Comparison of ENCODE assay signal across 10 cellular contexts in the genomic region with DNA sequence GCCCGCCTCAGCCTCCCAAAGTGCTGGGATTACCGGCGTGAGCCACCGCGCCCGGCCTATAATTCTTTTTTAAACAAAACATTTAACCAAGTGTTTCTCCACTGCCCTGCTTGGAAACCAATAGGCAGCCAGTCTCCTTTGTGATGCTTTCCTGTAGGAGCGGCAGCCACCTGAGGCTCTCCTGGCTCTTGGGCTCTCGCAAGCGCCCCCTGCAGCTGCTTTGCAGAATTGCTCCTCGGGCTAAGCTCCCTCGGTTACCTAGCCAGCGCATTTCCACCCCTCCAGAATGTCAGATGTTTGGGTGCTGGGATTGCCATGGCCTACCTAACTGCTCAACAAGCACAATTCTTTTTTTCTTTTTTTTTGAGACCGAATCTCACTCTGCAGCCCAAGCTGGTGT. TPM values are rescaled to one million over a fixed set of nuclear protein-coding genes. Genes with fewer than 3 reads are reported as not detected.
DNase-seq lines count a peak whose midpoint lies in the region; ATAC-seq, FAIRE-seq and TF ChIP-seq lines count a peak whose summit lies in the region.
"Had no signal": no experiment of that assay in that cellular context is flagged by ENCODE, and none has a peak within 500 bp of the region (broad histone marks: within the 10 kb centered on the region; RNA-seq: fewer than 3 reads in every experiment).

No MANE protein-coding gene starts in this region.

- DNase-seq in stimulated activated CD4-positive, alpha-beta T cell treated with anti-CD3 and anti-CD28 coated beads, Interleukin-1b, Interleukin-23, amount 100 ng/mL, for 48 hours = peak; percentile 58
- no peak for DNase-seq in stimulated activated CD4-positive, alpha-beta T cell treated with anti-CD3 and anti-CD28 coated beads, Interleukin-12 subunit alpha, Interleukin-12 subunit beta, amount 100 ng/mL, for 4 hours
- DNase-seq in T-helper 9 cell (peak; percentile 38), fibroblast of mammary gland (ENCODE audit: low read depth) (no peak), GM12892 (ENCODE audit: insufficient read length) (no peak), SHP77 (lab: John Stamatoyannopoulos, UW) (no peak)
- DNase-seq: naive B cell, NCI-H146 had no signal

- no peak overlapping the region for H3K4me3 ChIP-seq in fibroblast of mammary gland (ENCODE audit: control insufficient read depth, low read depth, low read length)

- no peak for FAIRE-seq in GM12892 (lab: Jason Lieb, UNC)

- ATAC-seq in GM19467 (IDR thresholded peaks at IDR 0.05; ENCODE audit: unreplicated experiment) (no peak), HG03432 (IDR thresholded peaks at IDR 0.05; ENCODE audit: unreplicated experiment) (no peak)

- no peak for TF ChIP-seq POLR2A in GM12892 (IDR thresholded peaks at IDR 0.05; ENCODE audit: low read depth, low read length)

- peak; percentile 37 for TF ChIP-seq CTCF in fibroblast of mammary gland (conservative IDR thresholded peaks at IDR 0.05; ENCODE audit: control insufficient read depth, insufficient read depth, low read depth, low read length)

RNA-seq across cellular contexts. Expression of a gene that starts 7.7 kb away (rescaled TPM):
- polyA plus RNA-seq in GM12892 (2012; ENCODE audit: missing spikeins) = not detected

RNA-seq across cellular contexts. Expression of a gene that starts 8.3 kb away (rescaled TPM):
- 46.8 TPM for polyA plus RNA-seq in GM12892 (2012; ENCODE audit: missing spikeins)

RNA-seq across cellular contexts. Expression of a gene that starts 14.6 kb away (rescaled TPM):
- polyA plus RNA-seq in GM12892 (2012; ENCODE audit: missing spikeins) = 8.6 TPM

Comparison
In these comparisons a context has a peak if more than half of its experiments do, and no peak if none do; other contexts are left out.
1. DNase-seq: peak in stimulated activated CD4-positive, alpha-beta T cell treated with anti-CD3 and anti-CD28 coated beads, Interleukin-1b, Interleukin-23, amount 100 ng/mL, for 48 hours (single experiment) and T-helper 9 cell (single experiment); none in stimulated activated CD4-positive, alpha-beta T cell treated with anti-CD3 and anti-CD28 coated beads, Interleukin-12 subunit alpha, Interleukin-12 subunit beta, amount 100 ng/mL, for 4 hours (single experiment), fibroblast of mammary gland (single experiment), GM12892 (single experiment) and SHP77 (0 of 2).